Comparison of ENCODE assay signal across 9 cellular contexts in genomic region chr6:31907158-31907813, GRCh38. TPM values are rescaled to one million over a fixed set of nuclear protein-coding genes. Genes with fewer than 3 reads are reported as not detected.
DNase-seq lines count a peak whose midpoint lies in the region; TF ChIP-seq lines count a peak whose summit lies in the region.
"Had no signal": no experiment of that assay in that cellular context is flagged by ENCODE, and none has a peak within 500 bp of the region (broad histone marks: within the 10 kb centered on the region; RNA-seq: fewer than 3 reads in every experiment).

No MANE protein-coding gene starts in this region.

- H3K4me1 Mint-ChIP-seq in glutamatergic neuron (ENCODE audit: low read depth, unreplicated experiment), result peaks cover 3% of the 10 kb centered on the region

- no peak overlapping the region for H3K4me3 Mint-ChIP-seq in glutamatergic neuron (ENCODE audit: unreplicated experiment)

- H3K4me3 ChIP-seq in NB4 (ENCODE audit: low read depth, low read length), result no peak overlapping the region
- no peak overlapping the region for H3K4me3 ChIP-seq in fibroblast of villous mesenchyme (ENCODE audit: low read depth, low read length)
- H3K4me3 ChIP-seq: ovary had no signal

- H3K27me3 Mint-ChIP-seq in glutamatergic neuron (ENCODE audit: unreplicated experiment), result peaks cover 10% of the 10 kb centered on the region

- no peak for TF ChIP-seq POLR2A in NB4 (IDR thresholded peaks at IDR 0.05; ENCODE audit: extremely low read depth, insufficient read length)

- TF ChIP-seq CTCF in NB4 (IDR thresholded peaks at IDR 0.05; ENCODE audit: low read depth, low read length) (no peak), fibroblast of villous mesenchyme (IDR thresholded peaks at IDR 0.05; ENCODE audit: insufficient read depth, low read depth, low read length) (no peak), glutamatergic neuron (IDR thresholded peaks at IDR 0.05; ENCODE audit: partially characterized antibody, unreplicated experiment) (no peak)

- no peaks in the 10 kb centered on the region for H3K36me3 Mint-ChIP-seq in glutamatergic neuron (ENCODE audit: unreplicated experiment)

- peaks cover 9% of the 10 kb centered on the region for H3K9me3 Mint-ChIP-seq in glutamatergic neuron (ENCODE audit: unreplicated experiment)

- H3K27ac Mint-ChIP-seq in glutamatergic neuron (ENCODE audit: unreplicated experiment), result no peak overlapping the region

- DNase-seq in CD1c-positive myeloid dendritic cell (ENCODE audit: extremely low spot score) (peak; percentile 87), NB4 (ENCODE audit: low read depth) (peak; percentile 99), fibroblast of villous mesenchyme (ENCODE audit: low read depth) (peak; percentile 91), glutamatergic neuron (no peak), NCI-H187 treated with DMSO at 0.1 percent for 48 hours (lab: John Stamatoyannopoulos, UW) (no peak)
- DNase-seq in central memory CD4-positive, alpha-beta T cell, result no peak
- DNase-seq: activated CD4-positive, alpha-beta T cell treated with anti-CD3 and anti-CD28 coated beads, Interleukin-2, amount 50 U/mL, for 4 hours; NCI-H2029 treated with DMSO at 0.1 percent for 48 hours had no signal

RNA-seq across cellular contexts. Expression of gene ZBTB12, which starts 5.4 kb away (rescaled TPM):
- total RNA-seq in fibroblast of villous mesenchyme (1.9 and 3.0 TPM in 2 replicates), glutamatergic neuron (ENCODE audit: unreplicated experiment) (16.2 TPM)

RNA-seq across cellular contexts. Expression of gene EHMT2, which starts 9.8 kb away (rescaled TPM):
- 38.0 and 42.7 TPM in 2 replicates for total RNA-seq in fibroblast of villous mesenchyme
- total RNA-seq in glutamatergic neuron (ENCODE audit: unreplicated experiment), result 113 TPM

RNA-seq across cellular contexts. Expression of gene C2, which starts 20.2 kb away (rescaled TPM):
- total RNA-seq in fibroblast of villous mesenchyme (1.3 and 2.3 TPM in 2 replicates), glutamatergic neuron (ENCODE audit: unreplicated experiment) (not detected)

RNA-seq across cellular contexts. Expression of gene SLC44A4, which starts 28.5 kb away (rescaled TPM):
- not detected in 2 replicates for total RNA-seq in fibroblast of villous mesenchyme
- not detected for total RNA-seq in glutamatergic neuron (ENCODE audit: unreplicated experiment)

RNA-seq across cellular contexts. Expression of gene CFB, which starts 38.6 kb away (rescaled TPM):
- total RNA-seq in fibroblast of villous mesenchyme, result 3.5 and 12.1 TPM in 2 replicates
- not detected for total RNA-seq in glutamatergic neuron (ENCODE audit: unreplicated experiment)

Comparison
In these comparisons a context has a peak if more than half of its experiments do, and no peak if none do; other contexts are left out.
1. DNase-seq: peak in CD1c-positive myeloid dendritic cell (single experiment), NB4 (single experiment) and fibroblast of villous mesenchyme (single experiment); none in central memory CD4-positive, alpha-beta T cell (single experiment), glutamatergic neuron (single experiment) and NCI-H187 treated with DMSO at 0.1 percent for 48 hours (single experiment).